Comparison of ENCODE assay signal across 26 cellular contexts in genomic region chr16:11126389-11127072, GRCh38.
DNase-seq lines count a peak whose midpoint lies in the region; ATAC-seq and TF ChIP-seq lines count a peak whose summit lies in the region.
"Had no signal": no experiment of that assay in that cellular context is flagged by ENCODE, and none has a peak within 500 bp of the region (broad histone marks: within the 10 kb centered on the region; RNA-seq: fewer than 3 reads in every experiment).

No MANE protein-coding gene starts in this region.

- no peak overlapping the region for H3K4me2 ChIP-seq in trophoblast cell (ENCODE audit: low read length)
- H3K4me2 ChIP-seq: GM23338, SK-N-SH had no signal

- WGBS in trophoblast cell (ENCODE audit: extremely low coverage, insufficient coverage, insufficient read length): no CpG with 5 or more reads among the region's 12 CpGs

- peaks cover 35% of the 10 kb centered on the region for H3K4me1 Mint-ChIP-seq in activated CD4-positive, alpha-beta memory T cell treated with anti-CD3 and anti-CD28 coated beads for 36 hours (ENCODE audit: low read depth)
- H3K4me1 Mint-ChIP-seq in activated CD4-positive, alpha-beta memory T cell treated with anti-CD3 and anti-CD28 coated beads, Interleukin-2, amount 10 ng/mL, durations not matched to agents 7 days and 5 days: peaks cover 46% of the 10 kb centered on the region
- H3K4me1 Mint-ChIP-seq in activated T-helper 2 cell treated with anti-CD3 and anti-CD28 coated beads, Interferon-gamma antibody, Interleukin-2, Interleukin-4, amounts not matched to agents 10 μg/mL and 5 μg/mL and 100 μg/mL, durations not matched to agents 14 hours and 24 hours and 36 hours (ENCODE audit: low read depth): peaks cover 67% of the 10 kb centered on the region
- H3K4me1 Mint-ChIP-seq in nephron progenitor cell: peaks cover 68% of the 10 kb centered on the region

- H3K18ac ChIP-seq in trophoblast cell (ENCODE audit: low read length): no peak overlapping the region

- no peak overlapping the region for H4K91ac ChIP-seq in trophoblast cell (ENCODE audit: low read depth, low read length)

- H3K9me3 ChIP-seq in KOPT-K1 (ENCODE audit: insufficient read depth, low read length, poor library complexity, severe bottlenecking) (no peaks in the 10 kb centered on the region), trophoblast cell (ENCODE audit: insufficient read depth, low read depth, low read length) (no peaks in the 10 kb centered on the region)
- H3K9me3 ChIP-seq: colonic mucosa, heart left ventricle, MG63, psoas muscle, SK-N-SH, tibial artery had no signal

- H3K4me3 Mint-ChIP-seq in activated CD4-positive, alpha-beta memory T cell treated with anti-CD3 and anti-CD28 coated beads for 36 hours: no peak overlapping the region
- no peak overlapping the region for H3K4me3 Mint-ChIP-seq in activated CD4-positive, alpha-beta memory T cell treated with anti-CD3 and anti-CD28 coated beads, Interleukin-2, amount 10 ng/mL, durations not matched to agents 7 days and 5 days
- H3K4me3 Mint-ChIP-seq in activated T-helper 2 cell treated with anti-CD3 and anti-CD28 coated beads, Interferon-gamma antibody, Interleukin-2, Interleukin-4, amounts not matched to agents 10 μg/mL and 5 μg/mL and 100 μg/mL, durations not matched to agents 14 hours and 24 hours and 36 hours (ENCODE audit: low read depth): no peak overlapping the region
- no peak overlapping the region for H3K4me3 Mint-ChIP-seq in nephron progenitor cell
- H3K4me3 Mint-ChIP-seq: CD4-positive, CD25-positive, alpha-beta regulatory T cell; GM23338; T-helper 1 cell treated with Interleukin-12 subunit alpha and Interleukin-12 subunit beta and Interleukin-4 antibody, amounts not matched to agents 30 μg/mL and 1 μg/mL, for 36 hours had no signal

- no peaks in the 10 kb centered on the region for H3K9me3 Mint-ChIP-seq in activated CD4-positive, alpha-beta memory T cell treated with anti-CD3 and anti-CD28 coated beads for 36 hours
- no peaks in the 10 kb centered on the region for H3K9me3 Mint-ChIP-seq in activated CD4-positive, alpha-beta memory T cell treated with anti-CD3 and anti-CD28 coated beads, Interleukin-2, amount 10 ng/mL, durations not matched to agents 7 days and 5 days
- no peaks in the 10 kb centered on the region for H3K9me3 Mint-ChIP-seq in activated T-helper 2 cell treated with anti-CD3 and anti-CD28 coated beads, Interferon-gamma antibody, Interleukin-2, Interleukin-4, amounts not matched to agents 10 μg/mL and 5 μg/mL and 100 μg/mL, durations not matched to agents 14 hours and 24 hours and 36 hours
- H3K9me3 Mint-ChIP-seq in nephron progenitor cell: no peaks in the 10 kb centered on the region
- H3K9me3 Mint-ChIP-seq: activated naive CD4-positive, alpha-beta T cell treated with anti-CD3 and anti-CD28 coated beads, Interleukin-2, amount 50 U/mL, for 72 hours; CD4-positive, CD25-positive, alpha-beta regulatory T cell; GM23338; T-helper 1 cell treated with Interleukin-12 subunit alpha and Interleukin-12 subunit beta and Interleukin-4 antibody, amounts not matched to agents 30 μg/mL and 1 μg/mL, for 36 hours had no signal

- H3K36me3 Mint-ChIP-seq in activated CD4-positive, alpha-beta memory T cell treated with anti-CD3 and anti-CD28 coated beads for 36 hours: peaks cover 37% of the 10 kb centered on the region
- H3K36me3 Mint-ChIP-seq in activated CD4-positive, alpha-beta memory T cell treated with anti-CD3 and anti-CD28 coated beads, Interleukin-2, amount 10 ng/mL, durations not matched to agents 7 days and 5 days (ENCODE audit: low read depth): peaks cover 64% of the 10 kb centered on the region
- H3K36me3 Mint-ChIP-seq in activated T-helper 2 cell treated with anti-CD3 and anti-CD28 coated beads, Interferon-gamma antibody, Interleukin-2, Interleukin-4, amounts not matched to agents 10 μg/mL and 5 μg/mL and 100 μg/mL, durations not matched to agents 14 hours and 24 hours and 36 hours (ENCODE audit: low read depth): peaks cover 51% of the 10 kb centered on the region
- peaks cover 32% of the 10 kb centered on the region for H3K36me3 Mint-ChIP-seq in nephron progenitor cell (ENCODE audit: low read depth)

- H3K27me3 ChIP-seq in trophoblast cell (ENCODE audit: insufficient read depth, low read length): no peaks in the 10 kb centered on the region
- H3K27me3 ChIP-seq: cardiac muscle cell, colonic mucosa, heart left ventricle, MG63, tibial artery had no signal

- H3K14ac ChIP-seq in trophoblast cell (ENCODE audit: low read length): no peak overlapping the region

- POLR2A ChIA-PET in activated CD4-positive, alpha-beta memory T cell treated with anti-CD3 and anti-CD28 coated beads for 36 hours (lab: Charles Lee): no interaction called here
- POLR2A ChIA-PET in activated CD4-positive, alpha-beta memory T cell treated with anti-CD3 and anti-CD28 coated beads, Interleukin-2, amount 10 ng/mL, durations not matched to agents 7 days and 5 days (lab: Charles Lee): no interaction called here

- peak overlapping the region; percentile 31 for H3K27ac Mint-ChIP-seq in activated CD4-positive, alpha-beta memory T cell treated with anti-CD3 and anti-CD28 coated beads for 36 hours
- H3K27ac Mint-ChIP-seq in activated CD4-positive, alpha-beta memory T cell treated with anti-CD3 and anti-CD28 coated beads, Interleukin-2, amount 10 ng/mL, durations not matched to agents 7 days and 5 days: no peak overlapping the region
- peak overlapping the region; percentile 66 for H3K27ac Mint-ChIP-seq in activated T-helper 2 cell treated with anti-CD3 and anti-CD28 coated beads, Interferon-gamma antibody, Interleukin-2, Interleukin-4, amounts not matched to agents 10 μg/mL and 5 μg/mL and 100 μg/mL, durations not matched to agents 14 hours and 24 hours and 36 hours
- H3K27ac Mint-ChIP-seq in nephron progenitor cell: peak overlapping the region; percentile 55
- H3K27ac Mint-ChIP-seq: GM23338; T-helper 1 cell treated with Interleukin-12 subunit alpha and Interleukin-12 subunit beta and Interleukin-4 antibody, amounts not matched to agents 30 μg/mL and 1 μg/mL, for 36 hours had no signal

- no peaks in the 10 kb centered on the region for H3K27me3 Mint-ChIP-seq in activated CD4-positive, alpha-beta memory T cell treated with anti-CD3 and anti-CD28 coated beads for 36 hours
- no peaks in the 10 kb centered on the region for H3K27me3 Mint-ChIP-seq in activated CD4-positive, alpha-beta memory T cell treated with anti-CD3 and anti-CD28 coated beads, Interleukin-2, amount 10 ng/mL, durations not matched to agents 7 days and 5 days
- no peaks in the 10 kb centered on the region for H3K27me3 Mint-ChIP-seq in activated T-helper 2 cell treated with anti-CD3 and anti-CD28 coated beads, Interferon-gamma antibody, Interleukin-2, Interleukin-4, amounts not matched to agents 10 μg/mL and 5 μg/mL and 100 μg/mL, durations not matched to agents 14 hours and 24 hours and 36 hours (ENCODE audit: low read depth)
- H3K27me3 Mint-ChIP-seq in nephron progenitor cell (ENCODE audit: low read depth, poor library complexity): no peaks in the 10 kb centered on the region
- H3K27me3 Mint-ChIP-seq: CD4-positive, CD25-positive, alpha-beta regulatory T cell had no signal

- H4K8ac ChIP-seq in trophoblast cell (ENCODE audit: low read depth, low read length): no peak overlapping the region

- CTCF ChIA-PET in activated CD4-positive, alpha-beta memory T cell treated with anti-CD3 and anti-CD28 coated beads for 36 hours (lab: Charles Lee): no interaction called here
- CTCF ChIA-PET in activated CD4-positive, alpha-beta memory T cell treated with anti-CD3 and anti-CD28 coated beads, Interleukin-2, amount 10 ng/mL, durations not matched to agents 7 days and 5 days (lab: Charles Lee): no interaction called here

- no peak for ATAC-seq in HG03045 (IDR thresholded peaks at IDR 0.05; ENCODE audit: unreplicated experiment)
- ATAC-seq: activated naive CD4-positive, alpha-beta T cell treated with anti-CD3 and anti-CD28 coated beads, Interleukin-2, amount 50 U/mL, for 72 hours; GM23338; heart left ventricle; psoas muscle had no signal

- H4K12ac ChIP-seq in trophoblast cell (ENCODE audit: low read depth, low read length): no peak overlapping the region

- H3K79me1 ChIP-seq in trophoblast cell (ENCODE audit: low read length): peaks cover 10% of the 10 kb centered on the region

- H3K27ac ChIP-seq in KOPT-K1 (ENCODE audit: low read depth, low read length, poor library complexity, severe bottlenecking) (peak overlapping the region; percentile 5), trophoblast cell (ENCODE audit: low read depth, low read length) (no peak overlapping the region)
- H3K27ac ChIP-seq: cardiac muscle cell, colonic mucosa, heart left ventricle, psoas muscle, tibial artery had no signal

- no peak overlapping the region for H2BK120ac ChIP-seq in trophoblast cell (ENCODE audit: insufficient read depth, low read length, poor library complexity)

- no peak for TF ChIP-seq CTCF in nephron progenitor cell (IDR thresholded peaks at IDR 0.05)

- H3K23ac ChIP-seq in trophoblast cell (ENCODE audit: low read length): no peak overlapping the region

- H2AK5ac ChIP-seq in trophoblast cell (ENCODE audit: low read length): no peak overlapping the region

- no peak overlapping the region for H2BK5ac ChIP-seq in trophoblast cell (ENCODE audit: low read depth, low read length, poor library complexity)

- no peak overlapping the region for H3K4me3 ChIP-seq in trophoblast cell (ENCODE audit: low read depth, low read length)
- H3K4me3 ChIP-seq: cardiac muscle cell, colonic mucosa, GM23338, heart left ventricle, MG63, psoas muscle, tibial artery had no signal

- no peak overlapping the region for H3K9ac ChIP-seq in trophoblast cell (ENCODE audit: low read length)
- H3K9ac ChIP-seq: SK-N-SH had no signal

- H3K4ac ChIP-seq in trophoblast cell (ENCODE audit: low read depth, low read length): no peak overlapping the region

- peaks cover 12 to 13% of the 10 kb centered on the region in 2 experiments for H3K4me1 ChIP-seq in trophoblast cell (ENCODE audit: control insufficient read depth in 1 of 2, insufficient read depth in 2 of 2, low read length in 2 of 2)
- H3K4me1 ChIP-seq: colonic mucosa had no signal

- intact Hi-C loops in activated CD4-positive, alpha-beta memory T cell treated with anti-CD3 and anti-CD28 coated beads for 36 hours (cut with micrococcal nuclease): no loop called here
- intact Hi-C loops in activated T-helper 2 cell treated with anti-CD3 and anti-CD28 coated beads, Interferon-gamma antibody, Interleukin-2, Interleukin-4, amounts not matched to agents 10 μg/mL and 5 μg/mL and 100 μg/mL, durations not matched to agents 14 hours and 24 hours and 36 hours (cut with micrococcal nuclease): no loop called here

- H3K36me3 ChIP-seq in KOPT-K1 (ENCODE audit: insufficient read depth, low read length) (peaks cover 39% of the 10 kb centered on the region), trophoblast cell (ENCODE audit: control insufficient read depth in 1 of 2, insufficient read depth in 2 of 2, low read length in 2 of 2) (peaks cover 9 to 13% of the 10 kb centered on the region in 2 experiments)

- H3K79me2 ChIP-seq in trophoblast cell (ENCODE audit: control insufficient read depth, insufficient read depth, low read length, poor library complexity): peaks cover 2% of the 10 kb centered on the region

- no peak for DNase-seq in activated CD4-positive, alpha-beta memory T cell treated with anti-CD3 and anti-CD28 coated beads for 36 hours
- no peak for DNase-seq in activated CD4-positive, alpha-beta memory T cell treated with anti-CD3 and anti-CD28 coated beads, Interleukin-2, amount 10 ng/mL, durations not matched to agents 7 days and 5 days
- DNase-seq in activated T-helper 2 cell treated with anti-CD3 and anti-CD28 coated beads, Interferon-gamma antibody, Interleukin-2, Interleukin-4, amounts not matched to agents 10 μg/mL and 5 μg/mL and 100 μg/mL, durations not matched to agents 14 hours and 24 hours and 36 hours (ENCODE audit: low spot score): no peak
- no peak for DNase-seq in nephron progenitor cell
- no peak for DNase-seq in trophoblast cell
- DNase-seq in NCI-H187 (lab: John Stamatoyannopoulos, UW): no peak
- DNase-seq: activated CD4-positive, alpha-beta T cell treated with anti-CD3 and anti-CD28 coated beads for 4 hours; activated T-cell treated with anti-CD3 and anti-CD28 coated beads, Interleukin-2, amount 50 U/mL, for 48 hours; aorta; CD4-positive, CD25-positive, alpha-beta regulatory T cell; colonic mucosa; effector memory CD4-positive, alpha-beta T cell; foreskin fibroblast; heart left ventricle; MG63; NCI-H1436 treated with DMSO at 0.1 percent for 48 hours; NCI-H446; psoas muscle; SK-N-SH had no signal

- no peak overlapping the region for H2AFZ ChIP-seq in trophoblast cell (ENCODE audit: insufficient read depth, low read length, poor library complexity)
- H2AFZ ChIP-seq: GM23338 had no signal

- H2BK12ac ChIP-seq in trophoblast cell (ENCODE audit: low read length): no peak overlapping the region
